Comparison of ENCODE assay signal across 17 cellular contexts in genomic region chr11:82105331-82105992, GRCh38.
"Had no signal": no experiment of that assay in that cellular context is flagged by ENCODE, and none has a peak within 500 bp of the region (broad histone marks: within the 10 kb centered on the region; RNA-seq: fewer than 3 reads in every experiment).

No MANE protein-coding gene starts in this region.

- H3K27ac ChIP-seq: cardiac muscle cell, heart left ventricle, psoas muscle, testis, upper lobe of right lung, VCaP had no signal

- DNase-seq: activated CD4-positive, alpha-beta T cell treated with anti-CD3 and anti-CD28 coated beads for 1 hour; activated CD4-positive, alpha-beta T cell treated with anti-CD3 and anti-CD28 coated beads, Interleukin-2, amount 50 U/mL, for 4 hours; activated naive CD4-positive, alpha-beta T cell treated with anti-CD3 and anti-CD28 coated beads for 36 hours; activated T-cell treated with anti-CD3 and anti-CD28 coated beads for 4 hours; endodermal cell; heart left ventricle; psoas muscle; T1000; testis; upper lobe of right lung had no signal

- H3K36me3 ChIP-seq: cardiac muscle cell, heart left ventricle, upper lobe of right lung had no signal

- H3K4me1 ChIP-seq: heart left ventricle, psoas muscle, testis, upper lobe of right lung had no signal

- H3K9me3 Mint-ChIP-seq: activated naive CD4-positive, alpha-beta T cell treated with anti-CD3 and anti-CD28 coated beads for 36 hours; stimulated activated naive CD8-positive, alpha-beta T cell treated with anti-CD3 and anti-CD28 coated beads, Interleukin-15, Interleukin-2, amounts not matched to agents 100 ng/mL and 50 ng/mL, for 24 hours had no signal

- H3K27ac Mint-ChIP-seq: activated naive CD4-positive, alpha-beta T cell treated with anti-CD3 and anti-CD28 coated beads for 36 hours; activated T-helper 17 cell treated with anti-CD3 and anti-CD28 coated beads, Interleukin-2, amount 50 U/mL, for 72 hours; endodermal cell; mesothelial cell of epicardium; stimulated activated naive CD8-positive, alpha-beta T cell treated with anti-CD3 and anti-CD28 coated beads, Interleukin-15, Interleukin-2, amounts not matched to agents 100 ng/mL and 50 ng/mL, for 24 hours had no signal

- H3K4me1 Mint-ChIP-seq: activated T-helper 17 cell treated with anti-CD3 and anti-CD28 coated beads, Interleukin-2, amount 50 U/mL, for 72 hours; endodermal cell; mesothelial cell of epicardium had no signal

- H3K4me3 ChIP-seq: cardiac muscle cell, heart left ventricle, lung, psoas muscle, testis, upper lobe of right lung had no signal

- ATAC-seq: activated T-helper 17 cell treated with anti-CD3 and anti-CD28 coated beads, Interleukin-2, amount 50 U/mL, for 72 hours; heart left ventricle; psoas muscle; sciatic nerve; upper lobe of right lung had no signal

- H3K27me3 Mint-ChIP-seq: activated T-helper 17 cell treated with anti-CD3 and anti-CD28 coated beads, Interleukin-2, amount 50 U/mL, for 72 hours; stimulated activated naive CD8-positive, alpha-beta T cell treated with anti-CD3 and anti-CD28 coated beads, Interleukin-15, Interleukin-2, amounts not matched to agents 100 ng/mL and 50 ng/mL, for 24 hours had no signal

- H3K4me3 Mint-ChIP-seq: activated naive CD4-positive, alpha-beta T cell treated with anti-CD3 and anti-CD28 coated beads for 36 hours; activated T-helper 17 cell treated with anti-CD3 and anti-CD28 coated beads, Interleukin-2, amount 50 U/mL, for 72 hours; endodermal cell; mesothelial cell of epicardium; stimulated activated naive CD8-positive, alpha-beta T cell treated with anti-CD3 and anti-CD28 coated beads, Interleukin-15, Interleukin-2, amounts not matched to agents 100 ng/mL and 50 ng/mL, for 24 hours had no signal

- H3K9me3 ChIP-seq: psoas muscle, testis, upper lobe of right lung had no signal

- H3K27me3 ChIP-seq: cardiac muscle cell, heart left ventricle, testis, upper lobe of right lung had no signal

- H3K36me3 Mint-ChIP-seq: mesothelial cell of epicardium had no signal
